In genomic region chr15:98859149-98859548, GRCh38 we compare ENCODE assay signal across 1 cellular context.
A peak's percentile ranks its signal among the peaks of the same experiment; 100 is the strongest.
TF ChIP-seq lines count a peak whose summit lies in the region.

No MANE protein-coding gene starts in this region.

TF ChIP-seq in A549, 52 proteins besides CTCF, POLR2A, EP300 and RAD21 (continued from another document):
- TF ChIP-seq, protein P1, sequence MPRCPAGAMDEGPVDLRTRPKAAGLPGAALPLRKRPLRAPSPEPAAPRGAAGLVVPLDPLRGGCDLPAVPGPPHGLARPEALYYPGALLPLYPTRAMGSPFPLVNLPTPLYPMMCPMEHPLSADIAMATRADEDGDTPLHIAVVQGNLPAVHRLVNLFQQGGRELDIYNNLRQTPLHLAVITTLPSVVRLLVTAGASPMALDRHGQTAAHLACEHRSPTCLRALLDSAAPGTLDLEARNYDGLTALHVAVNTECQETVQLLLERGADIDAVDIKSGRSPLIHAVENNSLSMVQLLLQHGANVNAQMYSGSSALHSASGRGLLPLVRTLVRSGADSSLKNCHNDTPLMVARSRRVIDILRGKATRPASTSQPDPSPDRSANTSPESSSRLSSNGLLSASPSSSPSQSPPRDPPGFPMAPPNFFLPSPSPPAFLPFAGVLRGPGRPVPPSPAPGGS (IDR thresholded peaks at IDR 0.05): 0 out of 3 replicates have a peak, but pooled peaks have one; percentile 27
- TF ChIP-seq TP53 (CRISPR knock-in tag; IDR thresholded peaks at IDR 0.05): no peak
